ENCODE assay signal across 13 cellular contexts in the genomic region with DNA sequence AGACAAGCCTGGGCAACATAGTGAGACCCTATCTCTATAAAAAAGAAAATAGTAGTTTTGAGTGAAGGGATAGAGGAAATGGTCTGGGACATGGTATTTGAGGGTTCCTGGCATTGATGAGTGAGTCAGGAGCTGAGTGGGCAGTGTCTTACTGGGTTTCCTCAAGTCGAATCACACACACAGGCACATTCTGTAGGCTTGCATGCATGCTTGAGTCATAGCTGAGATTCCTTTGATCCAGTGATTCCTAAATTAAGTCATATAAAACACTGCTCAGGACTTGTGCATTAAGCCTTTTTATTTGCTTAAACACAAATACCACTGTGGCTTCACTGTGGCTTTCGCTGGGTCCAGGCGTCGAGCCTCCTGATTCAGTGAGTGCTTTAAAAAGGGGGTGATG.
DNase-seq lines count a peak whose midpoint lies in the region; ATAC-seq, FAIRE-seq and TF ChIP-seq lines count a peak whose summit lies in the region.
"Had no signal": no experiment of that assay in that cellular context is flagged by ENCODE, and none has a peak within 500 bp of the region (broad histone marks: within the 10 kb centered on the region; RNA-seq: fewer than 3 reads in every experiment).

No MANE protein-coding gene starts in this region.

- no peak overlapping the region for H3K9ac ChIP-seq in MM.1S (ENCODE audit: low read length)

- ATAC-seq in lung (ENCODE audit: insufficient read depth, low FRiP score): peak; percentile 47
- no peak for ATAC-seq in GM21529 (IDR thresholded peaks at IDR 0.05; ENCODE audit: unreplicated experiment)
- ATAC-seq: gastroesophageal sphincter; natural killer cell treated with Interleukin-12 subunit alpha and Interleukin-12 subunit beta and Interleukin-15 and Interleukin-18, amount 100 ng/mL, for 72 hours had no signal

- H4K20me1 ChIP-seq in MM.1S (ENCODE audit: insufficient read depth, low read length): no peaks in the 10 kb centered on the region

- DNase-seq in AG09309 (ENCODE audit: low read depth) (peak; percentile 95), HS-5 (ENCODE audit: low read depth) (peak; percentile 91), bronchial epithelial cell (ENCODE audit: low read depth) (peak; percentile 98), lung (ENCODE audit: low spot score) (no peak), vagina (ENCODE audit: extremely low spot score in 2 of 2) (no peak), MM.1S (no peak)
- no peak for DNase-seq in effector CD8-positive, alpha-beta T cell (lab: John Stamatoyannopoulos, UW)
- DNase-seq: activated effector memory CD4-positive, alpha-beta T cell treated with Interleukin-2 at 50 U/mL for 16 hours; DMS79 treated with DMSO at 0.1 percent for 48 hours; NCI-H524 had no signal

- H3K4me3 ChIP-seq in AG09309 (ENCODE audit: control insufficient read depth, low read depth, low read length) (no peak overlapping the region), bronchial epithelial cell (ENCODE audit: low read depth, low read length) (no peak overlapping the region), lung (no peak overlapping the region), vagina (no peak overlapping the region), MM.1S (ENCODE audit: low read length) (no peak overlapping the region)
- H3K4me3 ChIP-seq: gastroesophageal sphincter had no signal

- H2AFZ ChIP-seq in MM.1S (ENCODE audit: low read length): no peak overlapping the region

- TF ChIP-seq CTCF in AG09309 (IDR thresholded peaks at IDR 0.05; ENCODE audit: control insufficient read depth, insufficient read depth, low read depth, low read length, missing control alignments): no peak
- no peak for TF ChIP-seq CTCF in bronchial epithelial cell (IDR thresholded peaks at IDR 0.05; ENCODE audit: insufficient read depth, low read length, severe bottlenecking)
- no peak for TF ChIP-seq CTCF in lung (IDR thresholded peaks at IDR 0.05; ENCODE audit: control extremely low read depth, extremely low read depth)
- no peak for TF ChIP-seq CTCF in vagina (IDR thresholded peaks at IDR 0.05)
- TF ChIP-seq CTCF in MM.1S (IDR thresholded peaks at IDR 0.05; ENCODE audit: low read length): no peak

- intact Hi-C loops in vagina (cut with DNase I): no loop called here

- H3K4me1 ChIP-seq in lung (ENCODE audit: control insufficient read depth in 2 of 2, insufficient read depth in 2 of 2, low read length in 2 of 2): no peaks in the 10 kb centered on the region
- H3K4me1 ChIP-seq in vagina: no peaks in the 10 kb centered on the region
- H3K4me1 ChIP-seq in MM.1S (ENCODE audit: low read length): no peaks in the 10 kb centered on the region
- H3K4me1 ChIP-seq: gastroesophageal sphincter had no signal

- H3K9me2 ChIP-seq in MM.1S (replicated peaks; ENCODE audit: insufficient read depth, low read length): no peaks in the 10 kb centered on the region

- H3K27ac ChIP-seq in lung (ENCODE audit: low read depth in 1 of 2, low read length in 1 of 2) (no peak overlapping the region), vagina (no peak overlapping the region), MM.1S (ENCODE audit: low read length) (no peak overlapping the region)
- H3K27ac ChIP-seq: gastroesophageal sphincter had no signal

- H3K79me2 ChIP-seq in MM.1S (ENCODE audit: low read length): no peaks in the 10 kb centered on the region

- H3K9me3 ChIP-seq in lung (ENCODE audit: control insufficient read depth in 2 of 2, insufficient read depth in 1 of 2, low read length in 1 of 2) (no peaks in the 10 kb centered on the region), vagina (no peaks in the 10 kb centered on the region), MM.1S (replicated peaks; ENCODE audit: insufficient read depth, low read length) (no peaks in the 10 kb centered on the region)
- H3K9me3 ChIP-seq: gastroesophageal sphincter had no signal

- H3K36me3 ChIP-seq in bronchial epithelial cell (ENCODE audit: control insufficient read depth, insufficient read depth, low read length) (peaks cover 5% of the 10 kb centered on the region), lung (ENCODE audit: control insufficient read depth in 2 of 2, insufficient read depth in 2 of 2, low read length in 2 of 2) (peaks cover 0 to 11% of the 10 kb centered on the region in 2 donors), vagina (peaks cover 0 to 2% of the 10 kb centered on the region in 2 donors), MM.1S (replicated peaks; ENCODE audit: insufficient read depth, low read length) (no peaks in the 10 kb centered on the region)

- no peak overlapping the region for H3K4me2 ChIP-seq in MM.1S (ENCODE audit: low read depth, low read length)

- no peaks in the 10 kb centered on the region for H3K27me3 ChIP-seq in bronchial epithelial cell (ENCODE audit: control insufficient read depth, insufficient read depth, low read length)
- no peaks in the 10 kb centered on the region for H3K27me3 ChIP-seq in lung (ENCODE audit: control insufficient read depth, insufficient read depth)
- H3K27me3 ChIP-seq in vagina: no peaks in the 10 kb centered on the region
- H3K27me3 ChIP-seq in MM.1S (replicated peaks; ENCODE audit: insufficient read depth, low read length): no peaks in the 10 kb centered on the region
- H3K27me3 ChIP-seq: gastroesophageal sphincter had no signal

- FAIRE-seq in bronchial epithelial cell (lab: Jason Lieb, UNC): peak; percentile 96

- TF ChIP-seq POLR2A in vagina (IDR thresholded peaks at IDR 0.05): no peak

- WGBS in lung, 2 donors: 85 to 91% methylated on average over 4 of the region's 4 CpGs

- no peaks in the 10 kb centered on the region for H3F3A ChIP-seq in MM.1S (ENCODE audit: insufficient read depth, low read length)

Comparison
In these comparisons a context has a peak if more than half of its experiments do, and no peak if none do; other contexts are left out.
1. DNase-seq: peak in AG09309 (single experiment), HS-5 (single experiment) and bronchial epithelial cell (single experiment); none in lung (single experiment), vagina (0 of 2), effector CD8-positive, alpha-beta T cell (single experiment) and MM.1S (single experiment).